21 cellular contexts compared by ENCODE assay signal in the genomic region with DNA sequence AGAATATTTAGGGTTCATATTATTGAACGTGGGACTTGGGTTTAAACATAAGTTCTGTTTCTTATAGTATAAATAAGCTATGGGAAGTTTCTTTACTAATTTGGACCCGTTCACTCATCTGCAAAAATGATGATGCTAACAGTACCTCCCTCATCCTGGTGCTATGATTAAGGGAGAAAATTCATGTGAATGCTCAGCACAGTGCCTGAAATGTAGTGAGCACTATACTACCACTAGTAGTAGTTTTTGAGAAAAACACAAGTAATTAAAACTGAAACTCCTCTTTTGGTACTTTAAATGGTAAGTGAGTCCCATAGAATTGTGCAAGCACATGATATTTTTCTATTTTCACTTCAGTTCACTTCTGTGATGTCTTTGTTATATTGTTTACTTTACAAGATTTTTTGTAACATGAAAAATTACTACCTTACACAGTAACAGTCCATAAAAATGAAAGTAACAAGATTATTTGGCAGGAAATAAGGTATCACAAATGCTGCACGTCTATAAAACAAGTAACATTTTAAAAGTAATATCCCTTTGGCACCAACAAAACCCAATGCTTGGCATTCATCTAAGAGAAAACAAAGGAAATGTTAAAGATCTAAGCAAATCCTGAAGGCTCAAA. TPM values are rescaled to one million over a fixed set of nuclear protein-coding genes. Genes with fewer than 3 reads are reported as not detected.
DNase-seq lines count a peak whose midpoint lies in the region; ATAC-seq and TF ChIP-seq lines count a peak whose summit lies in the region.
"Had no signal": no experiment of that assay in that cellular context is flagged by ENCODE, and none has a peak within 500 bp of the region (broad histone marks: within the 10 kb centered on the region; RNA-seq: fewer than 3 reads in every experiment).

No MANE protein-coding gene starts in this region.

- H3K4me3 ChIP-seq in LNCaP clone FGC (ENCODE audit: low read depth, low read length): no peak overlapping the region
- H3K4me3 ChIP-seq in HAP-1: no peak overlapping the region
- H3K4me3 ChIP-seq: dorsolateral prefrontal cortex, esophagus squamous epithelium, heart left ventricle, upper lobe of right lung had no signal

- no peaks in the 10 kb centered on the region for H3K4me1 ChIP-seq in HAP-1
- H3K4me1 ChIP-seq: esophagus squamous epithelium, upper lobe of right lung had no signal

- peak; percentile 50 to 57 for ATAC-seq in natural killer cell treated with Interleukin-12 subunit alpha and Interleukin-12 subunit beta and Interleukin-15 and Interleukin-18, amount 100 ng/mL, for 72 hours
- ATAC-seq: heart left ventricle, sciatic nerve, upper lobe of right lung had no signal

- no peaks in the 10 kb centered on the region for H3K27me3 ChIP-seq in HAP-1 (ENCODE audit: low read depth)
- H3K27me3 ChIP-seq: brain microvascular endothelial cell, dorsolateral prefrontal cortex, esophagus squamous epithelium, heart left ventricle, upper lobe of right lung had no signal

- in situ Hi-C loops in HAP-1 (cut with MboI; ENCODE audit: low sequenced_read_pairs): no loop called here

- peaks cover 13% of the 10 kb centered on the region for H3K36me3 Mint-ChIP-seq in activated CD4-positive, alpha-beta T cell treated with anti-CD3 and anti-CD28 coated beads, Interleukin-2, amount 10 ng/mL, durations not matched to agents 24 days and 14 days (ENCODE audit: low read depth)
- H3K36me3 Mint-ChIP-seq in activated T-helper 1 cell treated with anti-CD3 and anti-CD28 coated beads, Interleukin-12 subunit alpha, Interleukin-12 subunit beta, Interleukin-2, Interleukin-4 antibody, amounts not matched to agents 30 ng/mL and 10 ng/mL and 1 ng/mL, durations not matched to agents 14 hours and 24 hours and 36 hours (ENCODE audit: low read depth): peaks cover 14% of the 10 kb centered on the region
- H3K36me3 Mint-ChIP-seq in natural killer cell treated with Interleukin-12 subunit alpha and Interleukin-12 subunit beta and Interleukin-15 and Interleukin-18, amount 100 ng/mL, for 72 hours: no peaks in the 10 kb centered on the region

- peaks cover 73% of the 10 kb centered on the region for H3K4me1 Mint-ChIP-seq in activated CD4-positive, alpha-beta T cell treated with anti-CD3 and anti-CD28 coated beads, Interleukin-2, amount 10 ng/mL, durations not matched to agents 24 days and 14 days
- peaks cover 88% of the 10 kb centered on the region for H3K4me1 Mint-ChIP-seq in activated T-helper 1 cell treated with anti-CD3 and anti-CD28 coated beads, Interleukin-12 subunit alpha, Interleukin-12 subunit beta, Interleukin-2, Interleukin-4 antibody, amounts not matched to agents 30 ng/mL and 10 ng/mL and 1 ng/mL, durations not matched to agents 14 hours and 24 hours and 36 hours (ENCODE audit: low read depth)
- H3K4me1 Mint-ChIP-seq in natural killer cell treated with Interleukin-12 subunit alpha and Interleukin-12 subunit beta and Interleukin-15 and Interleukin-18, amount 100 ng/mL, for 72 hours (ENCODE audit: low read depth in 2 of 2): peaks cover 56 to 74% of the 10 kb centered on the region in 2 donors

- H3K27ac Mint-ChIP-seq in activated CD4-positive, alpha-beta T cell treated with anti-CD3 and anti-CD28 coated beads, Interleukin-2, amount 10 ng/mL, durations not matched to agents 24 days and 14 days: peak overlapping the region; percentile 80
- peak overlapping the region; percentile 36 for H3K27ac Mint-ChIP-seq in activated T-helper 1 cell treated with anti-CD3 and anti-CD28 coated beads, Interleukin-12 subunit alpha, Interleukin-12 subunit beta, Interleukin-2, Interleukin-4 antibody, amounts not matched to agents 30 ng/mL and 10 ng/mL and 1 ng/mL, durations not matched to agents 14 hours and 24 hours and 36 hours
- H3K27ac Mint-ChIP-seq in natural killer cell treated with Interleukin-12 subunit alpha and Interleukin-12 subunit beta and Interleukin-15 and Interleukin-18, amount 100 ng/mL, for 72 hours: peak overlapping the region; percentile 99 to 100

- peak; percentile 53 for DNase-seq in activated CD4-positive, alpha-beta T cell treated with anti-CD3 and anti-CD28 coated beads, Interleukin-2, amount 10 ng/mL, durations not matched to agents 24 days and 14 days
- DNase-seq in activated CD4-positive, alpha-beta T cell treated with anti-CD3 and anti-CD28 coated beads, Interleukin-2, amount 50 U/mL, for 4 hours: no peak
- peak; percentile 37 for DNase-seq in LNCaP clone FGC (ENCODE audit: low read depth)
- DNase-seq in activated T-helper 1 cell treated with anti-CD3 and anti-CD28 coated beads, Interleukin-12 subunit alpha, Interleukin-12 subunit beta, Interleukin-2, Interleukin-4 antibody, amounts not matched to agents 30 ng/mL and 10 ng/mL and 1 ng/mL, durations not matched to agents 14 hours and 24 hours and 36 hours (ENCODE audit: low spot score): no peak
- DNase-seq in natural killer cell treated with Interleukin-12 subunit alpha and Interleukin-12 subunit beta and Interleukin-15 and Interleukin-18, amount 100 ng/mL, for 72 hours (ENCODE audit: low spot score): no peak
- DNase-seq in AG08395 (ENCODE audit: low spot score): no peak
- no peak for DNase-seq in NCI-H1930 (lab: John Stamatoyannopoulos, UW)
- no peak for DNase-seq in HAP-1 (ENCODE audit: low spot score in 2 of 2)
- DNase-seq: activated CD4-positive, alpha-beta T cell treated with anti-CD3 and anti-CD28 coated beads for 1 hour; activated effector memory CD4-positive, alpha-beta T cell treated with anti-CD3 and anti-CD28 coated beads, Interleukin-2, amount 50 U/mL, for 16 hours; brain microvascular endothelial cell; dorsolateral prefrontal cortex; esophagus squamous epithelium; heart left ventricle; NCI-H748 treated with DMSO at 0.1 percent for 48 hours; occipital lobe; RPMI8226; stimulated activated CD4-positive, alpha-beta T cell treated with anti-CD3 and anti-CD28 coated beads, Interleukin-4, amount 100 ng/mL, for 4 hours; upper lobe of right lung had no signal

- no peaks in the 10 kb centered on the region for H3K9me3 ChIP-seq in HAP-1
- H3K9me3 ChIP-seq: esophagus squamous epithelium, heart left ventricle, upper lobe of right lung had no signal

- peak overlapping the region; percentile 45 for H3K4me3 Mint-ChIP-seq in activated CD4-positive, alpha-beta T cell treated with anti-CD3 and anti-CD28 coated beads, Interleukin-2, amount 10 ng/mL, durations not matched to agents 24 days and 14 days
- H3K4me3 Mint-ChIP-seq in activated T-helper 1 cell treated with anti-CD3 and anti-CD28 coated beads, Interleukin-12 subunit alpha, Interleukin-12 subunit beta, Interleukin-2, Interleukin-4 antibody, amounts not matched to agents 30 ng/mL and 10 ng/mL and 1 ng/mL, durations not matched to agents 14 hours and 24 hours and 36 hours: peak overlapping the region; percentile 40
- H3K4me3 Mint-ChIP-seq in natural killer cell treated with Interleukin-12 subunit alpha and Interleukin-12 subunit beta and Interleukin-15 and Interleukin-18, amount 100 ng/mL, for 72 hours: peak overlapping the region; percentile 68

- peaks cover 10% of the 10 kb centered on the region for H3K9me3 Mint-ChIP-seq in activated CD4-positive, alpha-beta T cell treated with anti-CD3 and anti-CD28 coated beads, Interleukin-2, amount 10 ng/mL, durations not matched to agents 24 days and 14 days
- peaks cover 24% of the 10 kb centered on the region for H3K9me3 Mint-ChIP-seq in activated T-helper 1 cell treated with anti-CD3 and anti-CD28 coated beads, Interleukin-12 subunit alpha, Interleukin-12 subunit beta, Interleukin-2, Interleukin-4 antibody, amounts not matched to agents 30 ng/mL and 10 ng/mL and 1 ng/mL, durations not matched to agents 14 hours and 24 hours and 36 hours
- peaks cover 9% of the 10 kb centered on the region for H3K9me3 Mint-ChIP-seq in natural killer cell treated with Interleukin-12 subunit alpha and Interleukin-12 subunit beta and Interleukin-15 and Interleukin-18, amount 100 ng/mL, for 72 hours

- H3K36me3 ChIP-seq in HAP-1 (replicated peaks): no peaks in the 10 kb centered on the region
- H3K36me3 ChIP-seq: brain microvascular endothelial cell, esophagus squamous epithelium, heart left ventricle, upper lobe of right lung had no signal

- H3K27me3 Mint-ChIP-seq in activated CD4-positive, alpha-beta T cell treated with anti-CD3 and anti-CD28 coated beads, Interleukin-2, amount 10 ng/mL, durations not matched to agents 24 days and 14 days: no peaks in the 10 kb centered on the region
- no peaks in the 10 kb centered on the region for H3K27me3 Mint-ChIP-seq in activated T-helper 1 cell treated with anti-CD3 and anti-CD28 coated beads, Interleukin-12 subunit alpha, Interleukin-12 subunit beta, Interleukin-2, Interleukin-4 antibody, amounts not matched to agents 30 ng/mL and 10 ng/mL and 1 ng/mL, durations not matched to agents 14 hours and 24 hours and 36 hours (ENCODE audit: insufficient read depth)
- no peaks in the 10 kb centered on the region for H3K27me3 Mint-ChIP-seq in natural killer cell treated with Interleukin-12 subunit alpha and Interleukin-12 subunit beta and Interleukin-15 and Interleukin-18, amount 100 ng/mL, for 72 hours

- no peak for TF ChIP-seq CTCF in LNCaP clone FGC (IDR thresholded peaks at IDR 0.05; ENCODE audit: control insufficient read depth, extremely low read depth, insufficient read depth)

- intact Hi-C loops in activated CD4-positive, alpha-beta T cell treated with anti-CD3 and anti-CD28 coated beads, Interleukin-2, amount 10 ng/mL, durations not matched to agents 24 days and 14 days (cut with micrococcal nuclease): loop anchor here (10.0 kb wide), 2 partner anchors 723 to 853 kb away; a partner anchor contains a TSS
- intact Hi-C loops in activated T-helper 1 cell treated with anti-CD3 and anti-CD28 coated beads, Interleukin-12 subunit alpha, Interleukin-12 subunit beta, Interleukin-2, Interleukin-4 antibody, amounts not matched to agents 30 ng/mL and 10 ng/mL and 1 ng/mL, durations not matched to agents 14 hours and 24 hours and 36 hours (cut with micrococcal nuclease): loop anchor here (10.0 kb wide), 1 partner anchor 1997 kb away; a partner anchor contains a TSS

RNA-seq across cellular contexts. Expression of a gene that starts 11.3 kb away (rescaled TPM):
- 436 and 438 TPM in 2 replicates for total RNA-seq in activated CD4-positive, alpha-beta T cell treated with anti-CD3 and anti-CD28 coated beads, Interleukin-2, amount 10 ng/mL, durations not matched to agents 24 days and 14 days
- 512 and 516 TPM in 2 replicates for total RNA-seq in activated T-helper 1 cell treated with anti-CD3 and anti-CD28 coated beads, Interleukin-12 subunit alpha, Interleukin-12 subunit beta, Interleukin-2, Interleukin-4 antibody, amounts not matched to agents 30 ng/mL and 10 ng/mL and 1 ng/mL, durations not matched to agents 14 hours and 24 hours and 36 hours
- 100 to 1,000 TPM; 334 to 761 TPM for total RNA-seq in natural killer cell treated with Interleukin-12 subunit alpha and Interleukin-12 subunit beta and Interleukin-15 and Interleukin-18, amount 100 ng/mL, for 72 hours
- total RNA-seq: H1 had no signal

Comparison
In these comparisons a context has a peak if more than half of its experiments do, and no peak if none do; other contexts are left out.
1. DNase-seq: peak in activated CD4-positive, alpha-beta T cell treated with anti-CD3 and anti-CD28 coated beads, Interleukin-2, amount 10 ng/mL, durations not matched to agents 24 days and 14 days (single experiment) and LNCaP clone FGC (single experiment); none in activated CD4-positive, alpha-beta T cell treated with anti-CD3 and anti-CD28 coated beads, Interleukin-2, amount 50 U/mL, for 4 hours (0 of 2), activated T-helper 1 cell treated with anti-CD3 and anti-CD28 coated beads, Interleukin-12 subunit alpha, Interleukin-12 subunit beta, Interleukin-2, Interleukin-4 antibody, amounts not matched to agents 30 ng/mL and 10 ng/mL and 1 ng/mL, durations not matched to agents 14 hours and 24 hours and 36 hours (single experiment), natural killer cell treated with Interleukin-12 subunit alpha and Interleukin-12 subunit beta and Interleukin-15 and Interleukin-18, amount 100 ng/mL, for 72 hours (single experiment), AG08395 (single experiment), NCI-H1930 (0 of 2) and HAP-1 (0 of 2).
2. H3K27ac Mint-ChIP-seq: peak in every context shown above with its lines; median percentile 100 in natural killer cell treated with Interleukin-12 subunit alpha and Interleukin-12 subunit beta and Interleukin-15 and Interleukin-18, amount 100 ng/mL, for 72 hours; 80 in activated CD4-positive, alpha-beta T cell treated with anti-CD3 and anti-CD28 coated beads, Interleukin-2, amount 10 ng/mL, durations not matched to agents 24 days and 14 days; 36 in activated T-helper 1 cell treated with anti-CD3 and anti-CD28 coated beads, Interleukin-12 subunit alpha, Interleukin-12 subunit beta, Interleukin-2, Interleukin-4 antibody, amounts not matched to agents 30 ng/mL and 10 ng/mL and 1 ng/mL, durations not matched to agents 14 hours and 24 hours and 36 hours.
3. Peak in every context shown above with its lines, with median percentiles within 50 percentile points of each other: H3K4me3 Mint-ChIP-seq.